26 cellular contexts compared by ENCODE assay signal in genomic region chr7:10657201-10657600, GRCh38.
"Had no signal": no experiment of that assay in that cellular context is flagged by ENCODE, and none has a peak within 500 bp of the region (broad histone marks: within the 10 kb centered on the region; RNA-seq: fewer than 3 reads in every experiment).

No MANE protein-coding gene starts in this region.

- H2AFZ ChIP-seq: parathyroid adenoma had no signal

- H3K27ac ChIP-seq: parathyroid adenoma, right lobe of liver, stomach, thyroid gland, vagina had no signal

- H3K27me3 ChIP-seq: right lobe of liver, stomach, thyroid gland, vagina had no signal

- FAIRE-seq: frontal cortex, keratinocyte, small intestine had no signal

- H3K4me1 ChIP-seq: parathyroid adenoma, stomach, thyroid gland, vagina had no signal

- H3K9me3 Mint-ChIP-seq: effector memory CD8-positive, alpha-beta T cell; immature natural killer cell; memory B cell; mesothelial cell of epicardium; natural killer cell treated with Interleukin-12 subunit alpha and Interleukin-12 subunit beta and Interleukin-15 and Interleukin-18, amount 100 ng/mL, for 72 hours had no signal

- H3K4me3 Mint-ChIP-seq: effector memory CD8-positive, alpha-beta T cell; immature natural killer cell; memory B cell; mesothelial cell of epicardium; naive B cell; natural killer cell treated with Interleukin-12 subunit alpha and Interleukin-12 subunit beta and Interleukin-15 and Interleukin-18, amount 100 ng/mL, for 72 hours; neural crest cell had no signal

- H3K79me2 ChIP-seq: parathyroid adenoma had no signal

- H3K27me3 Mint-ChIP-seq: naive B cell had no signal

- H3K4me3 ChIP-seq: lung, mucosa of descending colon, right lobe of liver, stomach, thyroid gland, vagina had no signal

- H3K9me3 ChIP-seq: right lobe of liver, stomach, thyroid gland, vagina had no signal

- DNase-seq: cortex of kidney; effector memory CD8-positive, alpha-beta T cell; hypothalamus; immature natural killer cell; left ventricle myocardium superior; mucosa of descending colon; naive B cell; right lobe of liver; small intestine; stimulated activated CD4-positive, alpha-beta T cell treated with anti-CD3 and anti-CD28 coated beads, Interleukin-15, amount 100 ng/mL, for 24 hours; stimulated activated CD4-positive, alpha-beta T cell treated with anti-CD3 and anti-CD28 coated beads, Interleukin-4, amount 100 ng/mL, for 1 hour; stimulated activated CD8-positive, alpha-beta memory T cell treated with anti-CD3 and anti-CD28 coated beads, Interleukin-4, amount 100 ng/mL, for 48 hours; stimulated activated naive CD4-positive, alpha-beta T cell treated with Interleukin-2 at 50 U/mL for 16 hours; stomach; thyroid gland; trophoblast cell had no signal

- H3K27ac Mint-ChIP-seq: effector memory CD8-positive, alpha-beta T cell; immature natural killer cell; memory B cell; mesothelial cell of epicardium; naive B cell; natural killer cell treated with Interleukin-12 subunit alpha and Interleukin-12 subunit beta and Interleukin-15 and Interleukin-18, amount 100 ng/mL, for 72 hours; progenitor cell of endocrine pancreas had no signal

- H3K36me3 ChIP-seq: right lobe of liver, stomach, thyroid gland, vagina had no signal

- H3K9ac ChIP-seq: parathyroid adenoma had no signal

- H3K4me1 Mint-ChIP-seq: memory B cell, naive B cell, neural crest cell had no signal

- H3K36me3 Mint-ChIP-seq: memory B cell; mesothelial cell of epicardium; naive B cell; natural killer cell treated with Interleukin-12 subunit alpha and Interleukin-12 subunit beta and Interleukin-15 and Interleukin-18, amount 100 ng/mL, for 72 hours had no signal
